Comparison of ENCODE assay signal across 16 cellular contexts in genomic region chr2:156826342-156826933, GRCh38.
A peak's percentile ranks its signal among the peaks of the same experiment; 100 is the strongest.
DNase-seq lines count a peak whose midpoint lies in the region; ATAC-seq and TF ChIP-seq lines count a peak whose summit lies in the region.
"Had no signal": no experiment of that assay in that cellular context is flagged by ENCODE, and none has a peak within 500 bp of the region (broad histone marks: within the 10 kb centered on the region; RNA-seq: fewer than 3 reads in every experiment).

No MANE protein-coding gene starts in this region.

- no peak overlapping the region for H3K4me3 Mint-ChIP-seq in endodermal cell
- H3K4me3 Mint-ChIP-seq in activated T-helper 1 cell treated with anti-CD3 and anti-CD28 coated beads, Interleukin-12 subunit alpha, Interleukin-12 subunit beta, Interleukin-2, Interleukin-4 antibody, amounts not matched to agents 30 ng/mL and 10 ng/mL and 1 ng/mL, durations not matched to agents 14 hours and 24 hours and 36 hours = no peak overlapping the region
- H3K4me3 Mint-ChIP-seq: activated naive CD8-positive, alpha-beta T cell; CD4-positive, CD25-positive, alpha-beta regulatory T cell; stimulated activated naive CD8-positive, alpha-beta T cell treated with anti-CD3 and anti-CD28 coated beads, Interleukin-15, Interleukin-2, amounts not matched to agents 100 ng/mL and 50 ng/mL, for 24 hours had no signal

- H3K9ac ChIP-seq in fibroblast of lung (ENCODE audit: insufficient read depth, low read length) (no peak overlapping the region), endodermal cell (ENCODE audit: extremely low read depth, low read length, poor library complexity, severe bottlenecking) (no peak overlapping the region)

- H3K27me3 Mint-ChIP-seq in endodermal cell (ENCODE audit: insufficient read depth) = no peaks in the 10 kb centered on the region
- H3K27me3 Mint-ChIP-seq in activated T-helper 1 cell treated with anti-CD3 and anti-CD28 coated beads, Interleukin-12 subunit alpha, Interleukin-12 subunit beta, Interleukin-2, Interleukin-4 antibody, amounts not matched to agents 30 ng/mL and 10 ng/mL and 1 ng/mL, durations not matched to agents 14 hours and 24 hours and 36 hours (ENCODE audit: insufficient read depth) = peaks cover 3% of the 10 kb centered on the region
- H3K27me3 Mint-ChIP-seq: activated naive CD8-positive, alpha-beta T cell; stimulated activated naive CD8-positive, alpha-beta T cell treated with anti-CD3 and anti-CD28 coated beads, Interleukin-15, Interleukin-2, amounts not matched to agents 100 ng/mL and 50 ng/mL, for 24 hours had no signal

- H3K36me3 ChIP-seq in RWPE2 (ENCODE audit: low read depth) = no peaks in the 10 kb centered on the region
- H3K36me3 ChIP-seq in fibroblast of lung (ENCODE audit: control insufficient read depth, insufficient read depth, low read length) = no peaks in the 10 kb centered on the region
- H3K36me3 ChIP-seq in ovary = no peaks in the 10 kb centered on the region
- H3K36me3 ChIP-seq in endodermal cell (ENCODE audit: control insufficient read depth, insufficient read depth, low read length) = peaks cover 3% of the 10 kb centered on the region
- H3K36me3 ChIP-seq: WERI-Rb-1 had no signal

- H3K4me1 Mint-ChIP-seq in endodermal cell = no peaks in the 10 kb centered on the region
- H3K4me1 Mint-ChIP-seq in activated T-helper 1 cell treated with anti-CD3 and anti-CD28 coated beads, Interleukin-12 subunit alpha, Interleukin-12 subunit beta, Interleukin-2, Interleukin-4 antibody, amounts not matched to agents 30 ng/mL and 10 ng/mL and 1 ng/mL, durations not matched to agents 14 hours and 24 hours and 36 hours (ENCODE audit: low read depth) = no peaks in the 10 kb centered on the region
- H3K4me1 Mint-ChIP-seq: CD4-positive, CD25-positive, alpha-beta regulatory T cell had no signal

- H3K27ac ChIP-seq in RWPE2 (ENCODE audit: poor library complexity, severe bottlenecking) (no peak overlapping the region), fibroblast of lung (ENCODE audit: insufficient read depth, low read length) (no peak overlapping the region), ovary (peak overlapping the region in 1 of 2 donors; percentile 23), endodermal cell (ENCODE audit: low read depth, low read length) (no peak overlapping the region)
- H3K27ac ChIP-seq: WERI-Rb-1 had no signal

- no peak for TF ChIP-seq POLR2A in ovary (IDR thresholded peaks at IDR 0.05)

- no peak overlapping the region for H3K4me2 ChIP-seq in fibroblast of lung (ENCODE audit: extremely low read depth, insufficient read depth, low read length)

- no peaks in the 10 kb centered on the region for H3K36me3 Mint-ChIP-seq in endodermal cell (ENCODE audit: low read depth)
- H3K36me3 Mint-ChIP-seq in activated T-helper 1 cell treated with anti-CD3 and anti-CD28 coated beads, Interleukin-12 subunit alpha, Interleukin-12 subunit beta, Interleukin-2, Interleukin-4 antibody, amounts not matched to agents 30 ng/mL and 10 ng/mL and 1 ng/mL, durations not matched to agents 14 hours and 24 hours and 36 hours (ENCODE audit: low read depth) = no peaks in the 10 kb centered on the region
- H3K36me3 Mint-ChIP-seq: activated naive CD8-positive, alpha-beta T cell; CD4-positive, CD25-positive, alpha-beta regulatory T cell had no signal

- TF ChIP-seq CTCF in RWPE2 (IDR thresholded peaks at IDR 0.05; ENCODE audit: poor library complexity, severe bottlenecking) (no peak), fibroblast of lung (conservative IDR thresholded peaks at IDR 0.05 in 1 of 2, IDR thresholded peaks at IDR 0.05 in 1 of 2; ENCODE audit: low read depth in 1 of 2, low read length in 2 of 2) (no peak), ovary (IDR thresholded peaks at IDR 0.05) (no peak), endodermal cell (conservative IDR thresholded peaks at IDR 0.05) (no peak)

- no peaks in the 10 kb centered on the region for H3K9me3 ChIP-seq in RWPE2 (ENCODE audit: severe bottlenecking)
- H3K9me3 ChIP-seq in fibroblast of lung (ENCODE audit: control insufficient read depth, insufficient read depth, low read depth, low read length) = no peaks in the 10 kb centered on the region
- no peaks in the 10 kb centered on the region for H3K9me3 ChIP-seq in ovary
- H3K9me3 ChIP-seq in endodermal cell (ENCODE audit: control insufficient read depth, low read length) = peaks cover 7% of the 10 kb centered on the region

- no peak overlapping the region for H3K27ac Mint-ChIP-seq in endodermal cell
- H3K27ac Mint-ChIP-seq in activated T-helper 1 cell treated with anti-CD3 and anti-CD28 coated beads, Interleukin-12 subunit alpha, Interleukin-12 subunit beta, Interleukin-2, Interleukin-4 antibody, amounts not matched to agents 30 ng/mL and 10 ng/mL and 1 ng/mL, durations not matched to agents 14 hours and 24 hours and 36 hours = no peak overlapping the region
- H3K27ac Mint-ChIP-seq: activated naive CD8-positive, alpha-beta T cell; CD4-positive, CD25-positive, alpha-beta regulatory T cell; stimulated activated naive CD8-positive, alpha-beta T cell treated with anti-CD3 and anti-CD28 coated beads, Interleukin-15, Interleukin-2, amounts not matched to agents 100 ng/mL and 50 ng/mL, for 24 hours had no signal

- TF ChIP-seq EP300 in ovary (IDR thresholded peaks at IDR 0.05) = no peak

- no peak overlapping the region for H2AFZ ChIP-seq in fibroblast of lung (ENCODE audit: low read length)

- no peak overlapping the region for H3K4me3 ChIP-seq in RWPE2 (ENCODE audit: severe bottlenecking)
- no peak overlapping the region for H3K4me3 ChIP-seq in fibroblast of lung (replicated peaks in 1 of 4; ENCODE audit: control extremely low read depth in 1 of 4, insufficient read depth in 1 of 4, low read depth in 3 of 4, low read length in 4 of 4)
- H3K4me3 ChIP-seq in ovary = no peak overlapping the region
- H3K4me3 ChIP-seq in endodermal cell (ENCODE audit: low read length) = no peak overlapping the region

- ATAC-seq in RWPE2 (ENCODE audit: low read depth) = peak; percentile 36; the same call in 1 of the 3 replicates
- ATAC-seq: HCT116 had no signal

- intact Hi-C loops in ovary (cut with DNase I) = no loop called here
- intact Hi-C loops in activated T-helper 1 cell treated with anti-CD3 and anti-CD28 coated beads, Interleukin-12 subunit alpha, Interleukin-12 subunit beta, Interleukin-2, Interleukin-4 antibody, amounts not matched to agents 30 ng/mL and 10 ng/mL and 1 ng/mL, durations not matched to agents 14 hours and 24 hours and 36 hours (cut with micrococcal nuclease) = no loop called here

- DNase-seq in GM03348 (ENCODE audit: low spot score) (peak; percentile 46), RWPE2 (ENCODE audit: low spot score) (no peak), fibroblast of lung (ENCODE audit: low read depth in 2 of 2) (peak; percentile 77 to 91), ovary (peak in 4 of 5 donors; percentile 20 to 62 (median 34)), endodermal cell (no peak), foreskin melanocyte (no peak)
- DNase-seq in stimulated activated CD4-positive, alpha-beta T cell treated with anti-CD3 and anti-CD28 coated beads, Interleukin-4, amount 100 ng/mL, for 1 hour = no peak
- no peak for DNase-seq in activated T-helper 1 cell treated with anti-CD3 and anti-CD28 coated beads, Interleukin-12 subunit alpha, Interleukin-12 subunit beta, Interleukin-2, Interleukin-4 antibody, amounts not matched to agents 30 ng/mL and 10 ng/mL and 1 ng/mL, durations not matched to agents 14 hours and 24 hours and 36 hours (ENCODE audit: low spot score)
- DNase-seq: CD4-positive, CD25-positive, alpha-beta regulatory T cell; cortex of kidney; kidney; NCI-H2171; WERI-Rb-1 had no signal

- 19 to 26% (median 24%) methylated on average over 2 of the region's 2 CpGs for WGBS in ovary, 3 donors
- 96% methylated on average over 2 of the region's 2 CpGs; no CpG with 5 or more reads in 1 of the 2 experiments for WGBS in endodermal cell (ENCODE audit: insufficient coverage in 1 of 2, insufficient read length in 1 of 2), 2 experiments

- no peaks in the 10 kb centered on the region for H3K4me1 ChIP-seq in RWPE2 (ENCODE audit: insufficient read depth, poor library complexity, severe bottlenecking)
- H3K4me1 ChIP-seq in fibroblast of lung (ENCODE audit: control insufficient read depth, extremely low read depth, insufficient read depth, low read length) = no peaks in the 10 kb centered on the region
- peaks cover 2% of the 10 kb centered on the region for H3K4me1 ChIP-seq in ovary (ENCODE audit: insufficient read depth)
- no peaks in the 10 kb centered on the region for H3K4me1 ChIP-seq in endodermal cell (ENCODE audit: control insufficient read depth, insufficient read depth, low read length)

- no peaks in the 10 kb centered on the region for H3K27me3 ChIP-seq in RWPE2 (ENCODE audit: insufficient read depth, poor library complexity, severe bottlenecking)
- H3K27me3 ChIP-seq in fibroblast of lung (ENCODE audit: control insufficient read depth, insufficient read depth, low read length) = no peaks in the 10 kb centered on the region
- no peaks in the 10 kb centered on the region for H3K27me3 ChIP-seq in ovary
- no peaks in the 10 kb centered on the region for H3K27me3 ChIP-seq in endodermal cell (ENCODE audit: control insufficient read depth, insufficient read depth, low read length, poor library complexity, severe bottlenecking)

- peaks cover 2% of the 10 kb centered on the region for H3K9me3 Mint-ChIP-seq in endodermal cell
- H3K9me3 Mint-ChIP-seq in activated T-helper 1 cell treated with anti-CD3 and anti-CD28 coated beads, Interleukin-12 subunit alpha, Interleukin-12 subunit beta, Interleukin-2, Interleukin-4 antibody, amounts not matched to agents 30 ng/mL and 10 ng/mL and 1 ng/mL, durations not matched to agents 14 hours and 24 hours and 36 hours = peaks cover 3% of the 10 kb centered on the region
- H3K9me3 Mint-ChIP-seq: stimulated activated naive CD8-positive, alpha-beta T cell treated with anti-CD3 and anti-CD28 coated beads, Interleukin-15, Interleukin-2, amounts not matched to agents 100 ng/mL and 50 ng/mL, for 24 hours had no signal

- no peaks in the 10 kb centered on the region for H3K79me2 ChIP-seq in fibroblast of lung (ENCODE audit: control insufficient read depth, insufficient read depth, low read length)

- no peaks in the 10 kb centered on the region for H4K20me1 ChIP-seq in fibroblast of lung (ENCODE audit: control insufficient read depth, extremely low read depth, insufficient read depth, low read length)

Comparison
In these comparisons a context has a peak if more than half of its experiments do, and no peak if none do; other contexts are left out.
1. DNase-seq: peak in GM03348 (single experiment), fibroblast of lung (2 of 2) and ovary (4 of 5); none in RWPE2 (single experiment), endodermal cell (single experiment), foreskin melanocyte (single experiment), stimulated activated CD4-positive, alpha-beta T cell treated with anti-CD3 and anti-CD28 coated beads, Interleukin-4, amount 100 ng/mL, for 1 hour (single experiment) and activated T-helper 1 cell treated with anti-CD3 and anti-CD28 coated beads, Interleukin-12 subunit alpha, Interleukin-12 subunit beta, Interleukin-2, Interleukin-4 antibody, amounts not matched to agents 30 ng/mL and 10 ng/mL and 1 ng/mL, durations not matched to agents 14 hours and 24 hours and 36 hours (single experiment).